In the genomic region with DNA sequence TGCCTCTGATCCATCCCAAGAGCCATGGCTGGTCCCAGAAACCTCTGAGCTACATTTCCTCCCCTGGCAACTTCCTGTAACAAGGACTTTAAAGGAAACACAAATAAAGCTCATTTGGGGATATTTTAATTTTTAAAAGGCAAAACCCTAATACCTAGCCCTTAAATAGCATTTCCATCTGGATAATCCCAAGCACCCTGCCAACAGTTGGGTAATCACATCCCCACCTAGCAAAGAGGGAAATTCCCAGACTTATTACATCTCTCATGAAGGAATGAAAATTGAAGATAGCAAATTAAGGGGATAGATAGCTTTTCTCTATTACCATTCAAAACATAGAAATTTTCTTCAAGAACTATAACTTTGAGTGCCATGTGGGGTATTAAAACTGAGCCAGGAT, we compare ENCODE assay signal across 19 cellular contexts.
DNase-seq lines count a peak whose midpoint lies in the region; ATAC-seq and TF ChIP-seq lines count a peak whose summit lies in the region.
"Had no signal": no experiment of that assay in that cellular context is flagged by ENCODE, and none has a peak within 500 bp of the region (broad histone marks: within the 10 kb centered on the region; RNA-seq: fewer than 3 reads in every experiment).

No MANE protein-coding gene starts in this region.

- H3K9me3 Mint-ChIP-seq in T-cell = no peaks in the 10 kb centered on the region

- H3K27ac Mint-ChIP-seq in T-cell = no peak overlapping the region

- intact Hi-C loops in left ventricle myocardium inferior (cut with micrococcal nuclease) = no loop called here
- intact Hi-C loops in PC-3 (cut with micrococcal nuclease) = no loop called here

- H3K4me2 ChIP-seq in PC-3 (ENCODE audit: low read length) = peak overlapping the region; percentile 49

- peak overlapping the region; percentile 20 for H3K27ac ChIP-seq in left ventricle myocardium inferior (replicated peaks)
- H3K27ac ChIP-seq in right atrium auricular region = peak overlapping the region in 1 of 2 donors; percentile 1
- peak overlapping the region; percentile 86 for H3K27ac ChIP-seq in PC-3 (ENCODE audit: low read length)
- H3K27ac ChIP-seq: SJCRH30 had no signal

- no peak for DNase-seq in left ventricle myocardium inferior
- no peak for DNase-seq in right atrium auricular region (ENCODE audit: low spot score)
- DNase-seq in PC-3 = no peak
- DNase-seq in fibroblast of the aortic adventitia (ENCODE audit: low read depth) = peak; percentile 67
- no peak for DNase-seq in T-cell
- DNase-seq in midbrain (lab: John Stamatoyannopoulos, UW) = no peak
- DNase-seq: 8988T, GF-D8, GOT3, KBM-7, MG63, NCI-H1105, NCI-H2107, NCI-H2227 treated with DMSO at 0.1 percent for 48 hours, NCI-H524 treated with DMSO at 0.1 percent for 48 hours, RPMI8226 had no signal

- CTCF ChIA-PET in PC-3 (lab: Charles Lee) (interaction anchor here (0.6 to 2.0 kb wide), 2 partner anchors 159 to 217 kb away, joined by 3 to 10 read pairs; no protein-coding TSS in a partner anchor), T-cell (lab: Charles Lee) (interaction anchor here in 1 of 2 donors (0.6 to 1.2 kb wide), 2 partner anchors 15 to 223 kb away, joined by 3 read pairs; no protein-coding TSS in a partner anchor)

- H3K9me3 ChIP-seq in left ventricle myocardium inferior (replicated peaks) (no peaks in the 10 kb centered on the region), right atrium auricular region (no peaks in the 10 kb centered on the region), PC-3 (ENCODE audit: low read length) (no peaks in the 10 kb centered on the region)
- H3K9me3 ChIP-seq: MG63, SJCRH30 had no signal

- peak overlapping the region; percentile 4; the same call in 1 of the 2 replicates for H3K9ac ChIP-seq in PC-3 (ENCODE audit: low read length)

- H3K4me1 ChIP-seq in left ventricle myocardium inferior = peaks cover 57% of the 10 kb centered on the region
- peaks cover 0 to 25% of the 10 kb centered on the region in 2 donors for H3K4me1 ChIP-seq in right atrium auricular region
- peaks cover 84% of the 10 kb centered on the region for H3K4me1 ChIP-seq in PC-3 (ENCODE audit: insufficient read depth, low read length)

- H3K4me3 ChIP-seq in left ventricle myocardium inferior = no peak overlapping the region
- no peak overlapping the region for H3K4me3 ChIP-seq in right atrium auricular region
- H3K4me3 ChIP-seq in PC-3 (ENCODE audit: low read length) = no peak overlapping the region
- H3K4me3 ChIP-seq in fibroblast of the aortic adventitia (ENCODE audit: low read depth, low read length) = no peak overlapping the region
- H3K4me3 ChIP-seq: MG63, SJCRH30 had no signal

- no peaks in the 10 kb centered on the region for H4K20me1 ChIP-seq in PC-3 (ENCODE audit: low read length)

- H3K9me2 ChIP-seq in PC-3 (replicated peaks; ENCODE audit: low read length) = no peaks in the 10 kb centered on the region

- peaks cover 0 to 3% (median 0%) of the 10 kb centered on the region in 3 donors for H3K4me1 Mint-ChIP-seq in T-cell

- BruUV-seq in PC-3 (replicated peaks; lab: Mats Ljungman, UMichigan) = no TSS peak

- H3K4me3 Mint-ChIP-seq in T-cell = no peak overlapping the region

- no peaks in the 10 kb centered on the region for H3K36me3 ChIP-seq in left ventricle myocardium inferior
- no peaks in the 10 kb centered on the region for H3K36me3 ChIP-seq in right atrium auricular region
- no peaks in the 10 kb centered on the region for H3K36me3 ChIP-seq in PC-3 (ENCODE audit: low read depth, low read length)
- H3K36me3 ChIP-seq: MG63, SJCRH30 had no signal

- TF ChIP-seq CTCF in left ventricle myocardium inferior (IDR thresholded peaks at IDR 0.05; ENCODE audit: borderline replicate concordance) = no peak
- TF ChIP-seq CTCF in right atrium auricular region (IDR thresholded peaks at IDR 0.05) = no peak
- TF ChIP-seq CTCF in PC-3 (conservative IDR thresholded peaks at IDR 0.05; ENCODE audit: low read depth, low read length) = no peak
- no peak for TF ChIP-seq CTCF in fibroblast of the aortic adventitia (IDR thresholded peaks at IDR 0.05; ENCODE audit: insufficient read depth, low read length)

- peaks cover 12 to 42% of the 10 kb centered on the region in 2 donors for H3K27me3 Mint-ChIP-seq in T-cell

- H2AFZ ChIP-seq in PC-3 (ENCODE audit: low read length) = no peak overlapping the region

- no peaks in the 10 kb centered on the region for H3K36me3 Mint-ChIP-seq in T-cell

- ATAC-seq in PC-3 (no peak), esophagus mucosa (no peak), T-cell (replicated peaks in 1 of 4) (no peak), HG03025 (IDR thresholded peaks at IDR 0.05; ENCODE audit: low FRiP score, unreplicated experiment) (no peak)

- H3K27me3 ChIP-seq in left ventricle myocardium inferior (ENCODE audit: low read depth) = no peaks in the 10 kb centered on the region
- H3K27me3 ChIP-seq in right atrium auricular region = no peaks in the 10 kb centered on the region
- H3K27me3 ChIP-seq in PC-3 (ENCODE audit: low read length) = no peaks in the 10 kb centered on the region
- H3K27me3 ChIP-seq: MG63, SJCRH30 had no signal

- H3F3A ChIP-seq in PC-3 (ENCODE audit: low read length, unreplicated experiment) = peaks cover 8% of the 10 kb centered on the region

- no peaks in the 10 kb centered on the region for H3K79me2 ChIP-seq in PC-3 (ENCODE audit: low read length)

- POLR2A ChIA-PET in PC-3 (lab: Charles Lee; ENCODE audit: unreplicated experiment) = interaction anchor here (0.6 kb wide), 2 partner anchors 236 to 319 kb away, joined by 4 read pairs; a partner anchor contains a TSS
- POLR2A ChIA-PET in T-cell (lab: Charles Lee) = no interaction called here
